16 cellular contexts compared by ENCODE assay signal in the genomic region with DNA sequence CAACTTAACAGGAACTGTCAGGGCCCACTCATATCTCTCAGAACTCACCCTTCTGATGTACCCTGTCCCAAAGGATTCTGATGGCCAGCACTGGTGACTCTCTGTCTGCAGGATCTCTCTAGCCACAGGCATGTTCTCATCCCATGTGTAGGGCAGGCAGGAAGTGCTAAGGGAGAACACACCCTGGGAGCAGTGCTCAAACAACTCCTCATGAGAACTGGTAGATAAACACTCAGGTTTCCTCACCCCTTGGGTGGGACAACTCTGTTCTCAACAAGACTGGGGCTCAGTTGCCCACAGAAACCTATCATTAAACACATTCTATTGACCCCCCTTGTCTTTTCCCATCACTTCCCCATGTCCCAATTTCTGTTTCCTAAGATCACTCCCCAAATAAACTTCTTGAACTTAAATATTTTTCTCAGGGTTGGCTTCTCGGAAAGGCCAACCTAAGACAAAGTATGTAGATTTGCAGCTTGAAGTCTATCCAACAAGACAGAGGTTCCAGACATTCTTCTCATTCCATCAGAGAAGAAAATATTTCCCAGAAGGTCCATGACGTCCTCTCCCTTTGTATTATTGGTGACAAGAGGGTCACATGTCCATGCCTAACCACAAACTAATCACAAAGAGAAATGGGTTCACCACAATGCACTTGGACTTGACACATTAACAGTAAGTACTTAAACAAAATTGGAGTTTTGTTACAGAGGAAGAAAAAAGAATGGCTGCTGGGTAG.
DNase-seq lines count a peak whose midpoint lies in the region; ATAC-seq and TF ChIP-seq lines count a peak whose summit lies in the region.
"Had no signal": no experiment of that assay in that cellular context is flagged by ENCODE, and none has a peak within 500 bp of the region (broad histone marks: within the 10 kb centered on the region; RNA-seq: fewer than 3 reads in every experiment).

No MANE protein-coding gene starts in this region.

- H3K27me3 ChIP-seq in mesenchymal stem cell (ENCODE audit: control insufficient read depth in 1 of 2, insufficient read depth in 1 of 2, low read length in 2 of 2), result no peaks in the 10 kb centered on the region
- no peaks in the 10 kb centered on the region for H3K27me3 ChIP-seq in CD4-positive, alpha-beta T cell (ENCODE audit: control insufficient read depth, insufficient read depth, low read length)
- H3K27me3 ChIP-seq: BLaER1, stomach had no signal

- 29% methylated on average over 2 of the region's 2 CpGs for WGBS in mesenchymal stem cell

- peak; percentile 1 for DNase-seq in ACHN
- DNase-seq in HK-2 (ENCODE audit: unreplicated experiment), result peak; percentile 42
- DNase-seq in cardiac fibroblast (ENCODE audit: low read depth in 2 of 2), result peak; percentile 97
- peak; percentile 86 for DNase-seq in mesenchymal stem cell
- no peak for DNase-seq in stimulated activated naive CD4-positive, alpha-beta T cell treated with Interleukin-2 at 50 U/mL for 16 hours (lab: John Stamatoyannopoulos, UW)
- no peak for DNase-seq in CD4-positive, alpha-beta T cell
- no peak for DNase-seq in pons (ENCODE audit: low spot score)
- DNase-seq: activated T-cell treated with anti-CD3 and anti-CD28 coated beads for 4 hours; naive thymus-derived CD8-positive, alpha-beta T cell; stimulated activated CD4-positive, alpha-beta T cell treated with anti-CD3 and anti-CD28 coated beads, Interleukin-2, amount 100 ng/mL, for 24 hours; stomach had no signal

- H3K9me3 ChIP-seq in mesenchymal stem cell (ENCODE audit: control insufficient read depth, low read length), result no peaks in the 10 kb centered on the region
- no peaks in the 10 kb centered on the region for H3K9me3 ChIP-seq in CD4-positive, alpha-beta T cell (ENCODE audit: control insufficient read depth, low read length)
- H3K9me3 ChIP-seq: BLaER1, stomach had no signal

- peak overlapping the region in 1 of 2 experiments; percentile 58 for H3K4ac ChIP-seq in mesenchymal stem cell (ENCODE audit: low read depth in 1 of 2, low read length in 2 of 2)

- peaks cover 5% of the 10 kb centered on the region for H3K4me1 ChIP-seq in mesenchymal stem cell (ENCODE audit: control insufficient read depth, insufficient read depth, low read depth, low read length)
- H3K4me1 ChIP-seq: BLaER1 had no signal

- no peak overlapping the region for H3K14ac ChIP-seq in mesenchymal stem cell (ENCODE audit: low read length in 2 of 2)

- no peaks in the 10 kb centered on the region for H3K36me3 ChIP-seq in mesenchymal stem cell (ENCODE audit: control insufficient read depth in 1 of 2, insufficient read depth in 2 of 2, low read depth in 1 of 2, low read length in 2 of 2)
- H3K36me3 ChIP-seq: BLaER1, stomach had no signal

- H3K18ac ChIP-seq in mesenchymal stem cell (ENCODE audit: low read depth in 1 of 2, low read length in 2 of 2), result peak overlapping the region in 1 of 2 experiments; percentile 38

- no peak overlapping the region for H3K9ac ChIP-seq in mesenchymal stem cell (ENCODE audit: low read length)
- H3K9ac ChIP-seq: BLaER1 had no signal

- no peak overlapping the region for H3K4me3 Mint-ChIP-seq in CD4-positive, alpha-beta T cell
- H3K4me3 Mint-ChIP-seq: central memory CD8-positive, alpha-beta T cell; naive thymus-derived CD8-positive, alpha-beta T cell had no signal

- intact Hi-C loops in CD4-positive, alpha-beta T cell (cut with DNase I, micrococcal nuclease), result no loop called here

- H3K23ac ChIP-seq in mesenchymal stem cell (ENCODE audit: low read length in 2 of 2), result no peak overlapping the region

- peak overlapping the region; percentile 79 for H3K27ac ChIP-seq in mesenchymal stem cell (ENCODE audit: low read length, poor library complexity, severe bottlenecking)
- H3K27ac ChIP-seq in CD4-positive, alpha-beta T cell (ENCODE audit: low read depth, low read length), result no peak overlapping the region
- H3K27ac ChIP-seq: BLaER1, stomach had no signal

- H2BK15ac ChIP-seq in mesenchymal stem cell (ENCODE audit: low read depth, poor library complexity, severe bottlenecking), result no peak overlapping the region

- no peak overlapping the region for H3K27ac Mint-ChIP-seq in CD4-positive, alpha-beta T cell

- H3K4me1 Mint-ChIP-seq in CD4-positive, alpha-beta T cell (ENCODE audit: low read depth), result peaks cover 11% of the 10 kb centered on the region
- H3K4me1 Mint-ChIP-seq: central memory CD8-positive, alpha-beta T cell had no signal

- peak overlapping the region in 1 of 2 experiments; percentile 73 for H2BK12ac ChIP-seq in mesenchymal stem cell (ENCODE audit: low read length in 2 of 2)

- POLR2A ChIA-PET in CD4-positive, alpha-beta T cell (lab: Charles Lee), result no interaction called here

- in situ Hi-C loops in ACHN (cut with HindIII; ENCODE audit: low pct_ligation_motif_present, low pct_unique_long_range_greater_than_20kb, low sequenced_read_pairs), result no loop called here

- H3K36me3 Mint-ChIP-seq in CD4-positive, alpha-beta T cell (ENCODE audit: low read depth), result no peaks in the 10 kb centered on the region

- H2AFZ ChIP-seq in mesenchymal stem cell (ENCODE audit: low read depth, low read length), result no peak overlapping the region

- H3K4me2 ChIP-seq in mesenchymal stem cell (ENCODE audit: low read length, poor library complexity, severe bottlenecking), result no peak overlapping the region
- H3K4me2 ChIP-seq: BLaER1 had no signal

- H2AK5ac ChIP-seq in mesenchymal stem cell (ENCODE audit: low read length, severe bottlenecking), result peak overlapping the region; percentile 57

- no peaks in the 10 kb centered on the region for H3K9me3 Mint-ChIP-seq in CD4-positive, alpha-beta T cell
- H3K9me3 Mint-ChIP-seq: central memory CD8-positive, alpha-beta T cell; naive thymus-derived CD8-positive, alpha-beta T cell had no signal

- peak overlapping the region; percentile 46 for H4K91ac ChIP-seq in mesenchymal stem cell (ENCODE audit: low read length)

- H2BK5ac ChIP-seq in mesenchymal stem cell (ENCODE audit: low read depth, low read length, poor library complexity, severe bottlenecking), result peak overlapping the region; percentile 78

- H4K8ac ChIP-seq in mesenchymal stem cell (ENCODE audit: low read length), result no peak overlapping the region

- H3K4me3 ChIP-seq in cardiac fibroblast (replicated peaks in 1 of 2; ENCODE audit: low read depth in 2 of 2, low read length in 2 of 2), result no peak overlapping the region
- H3K4me3 ChIP-seq in mesenchymal stem cell (ENCODE audit: insufficient read depth in 1 of 2, low read depth in 1 of 2, low read length in 2 of 2), result no peak overlapping the region
- H3K4me3 ChIP-seq: BLaER1, stomach had no signal

- no peak for ATAC-seq in CD4-positive, alpha-beta T cell (ENCODE audit: poor library complexity)
- ATAC-seq in GM19467 (IDR thresholded peaks at IDR 0.05; ENCODE audit: unreplicated experiment), result no peak
- ATAC-seq: HepG2; naive thymus-derived CD8-positive, alpha-beta T cell; Panc1 had no signal

- no peaks in the 10 kb centered on the region for H3K79me1 ChIP-seq in mesenchymal stem cell (replicated peaks; ENCODE audit: low read length, poor library complexity, severe bottlenecking)

- H3K27me3 Mint-ChIP-seq in CD4-positive, alpha-beta T cell, result no peaks in the 10 kb centered on the region
- H3K27me3 Mint-ChIP-seq: central memory CD8-positive, alpha-beta T cell; naive thymus-derived CD8-positive, alpha-beta T cell had no signal

- H2BK120ac ChIP-seq in mesenchymal stem cell (ENCODE audit: low read depth, low read length), result no peak overlapping the region

- TF ChIP-seq CTCF in cardiac fibroblast (IDR thresholded peaks at IDR 0.05; ENCODE audit: low read depth, low read length), result no peak
- TF ChIP-seq CTCF in CD4-positive, alpha-beta T cell (IDR thresholded peaks at IDR 0.05), result no peak

- CTCF ChIA-PET in CD4-positive, alpha-beta T cell (lab: Charles Lee), result no interaction called here

Comparison
In these comparisons a context has a peak if more than half of its experiments do, and no peak if none do; other contexts are left out.
1. DNase-seq: peak in ACHN (single experiment), HK-2 (single experiment), cardiac fibroblast (2 of 2) and mesenchymal stem cell (single experiment); none in stimulated activated naive CD4-positive, alpha-beta T cell treated with Interleukin-2 at 50 U/mL for 16 hours (single experiment), CD4-positive, alpha-beta T cell (0 of 10) and pons (single experiment).